8 cellular contexts compared by ENCODE assay signal in the genomic region with DNA sequence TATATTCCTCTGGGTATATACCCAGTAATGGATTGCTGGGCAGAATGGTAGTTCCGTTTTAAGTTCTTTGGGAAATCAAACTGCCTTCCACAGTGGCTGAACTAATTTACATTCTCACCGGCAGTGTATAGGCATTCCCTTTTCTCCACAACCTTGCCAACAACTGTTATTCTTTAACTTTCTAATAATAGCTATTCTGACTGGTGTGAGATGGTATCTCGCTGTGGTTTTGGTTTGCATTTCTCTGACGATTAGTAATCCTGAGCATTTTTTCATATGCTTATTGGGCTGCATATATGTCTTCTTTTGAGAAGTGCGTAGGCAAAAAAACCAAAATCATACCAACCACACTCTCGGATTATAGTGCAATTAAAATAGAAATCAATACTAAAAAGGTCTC. TPM values are rescaled to one million over a fixed set of nuclear protein-coding genes. Genes with fewer than 3 reads are reported as not detected.
DNase-seq lines count a peak whose midpoint lies in the region; ATAC-seq and TF ChIP-seq lines count a peak whose summit lies in the region.
"Not testable (repeated sequence)": the region's sequence is repeated elsewhere in the genome, so short reads cannot be mapped to it uniquely, and the experiment has no call there.

No MANE protein-coding gene starts in this region.

- peak; percentile 39 for ATAC-seq in CD4-positive, alpha-beta T cell (ENCODE audit: poor library complexity)
- peak; percentile 76 for ATAC-seq in SK-N-SH treated with all-trans-retinoic acid at 6 μM for 48 hours

- H3K27ac Mint-ChIP-seq in CD4-positive, alpha-beta T cell: not testable (repeated sequence)

- not testable (repeated sequence) for H3F3A ChIP-seq in Loucy (ENCODE audit: low read depth)

- H3K4me1 ChIP-seq in Loucy (ENCODE audit: insufficient read depth, low read length, poor library complexity, severe bottlenecking); skeletal muscle satellite cell (ENCODE audit: control insufficient read depth, insufficient read depth, low read length): not testable (repeated sequence)

- not testable (repeated sequence) for H3K27ac ChIP-seq in CD4-positive, alpha-beta T cell (ENCODE audit: low read depth, low read length)

- H3K9me3 ChIP-seq in CD4-positive, alpha-beta T cell (ENCODE audit: control insufficient read depth, low read length); Loucy (ENCODE audit: insufficient read depth, low read depth, low read length); skeletal muscle satellite cell (replicated peaks; ENCODE audit: low read length): not testable (repeated sequence)

- DNase-seq in CD4-positive, alpha-beta T cell: not testable (repeated sequence)
- DNase-seq in H4 (ENCODE audit: low spot score) (peak; percentile 38), amniotic epithelial cell (ENCODE audit: low read depth) (peak; percentile 52), choroid plexus epithelial cell (ENCODE audit: low read depth) (peak; percentile 37), iris pigment epithelial cell (ENCODE audit: low read depth) (peak; percentile 66)

- H3K9me3 Mint-ChIP-seq in CD4-positive, alpha-beta T cell: not testable (repeated sequence)

- peak overlapping the region; percentile 52 for H3K4me3 ChIP-seq in Loucy (ENCODE audit: low read length, poor library complexity, severe bottlenecking)
- H3K4me3 ChIP-seq in choroid plexus epithelial cell (ENCODE audit: low read depth, low read length); skeletal muscle satellite cell (ENCODE audit: low read length): not testable (repeated sequence)

- not testable (repeated sequence) for H3K27me3 ChIP-seq in CD4-positive, alpha-beta T cell (ENCODE audit: control insufficient read depth, insufficient read depth, low read length); Loucy (ENCODE audit: insufficient read depth, low read length, poor library complexity, severe bottlenecking); skeletal muscle satellite cell (ENCODE audit: control insufficient read depth, insufficient read depth, low read length)

- H3K9me2 ChIP-seq in Loucy (replicated peaks; ENCODE audit: low read depth, low read length): not testable (repeated sequence)

- H3K27me3 Mint-ChIP-seq in CD4-positive, alpha-beta T cell: not testable (repeated sequence)

- not testable (repeated sequence) for H3K36me3 Mint-ChIP-seq in CD4-positive, alpha-beta T cell (ENCODE audit: low read depth)

- CTCF ChIA-PET in CD4-positive, alpha-beta T cell (lab: Charles Lee): not testable (repeated sequence)

- H3K79me2 ChIP-seq in Loucy (ENCODE audit: insufficient read depth, low read length): peaks cover 10% of the 10 kb centered on the region; the same call in 1 of the 2 replicates

- H3K4me2 ChIP-seq in Loucy (ENCODE audit: low read depth, low read length, poor library complexity, severe bottlenecking) (peak overlapping the region; percentile 62), skeletal muscle satellite cell (ENCODE audit: low read length) (peak overlapping the region; percentile 63)

- TF ChIP-seq CTCF in CD4-positive, alpha-beta T cell (IDR thresholded peaks at IDR 0.05); Loucy (conservative IDR thresholded peaks at IDR 0.05; ENCODE audit: low read length); choroid plexus epithelial cell (conservative IDR thresholded peaks at IDR 0.05; ENCODE audit: low read depth, low read length): not testable (repeated sequence)

- not testable (repeated sequence) for H3K4me3 Mint-ChIP-seq in CD4-positive, alpha-beta T cell

- intact Hi-C loops in CD4-positive, alpha-beta T cell (cut with DNase I, micrococcal nuclease): not testable (repeated sequence)

- H3K9ac ChIP-seq in Loucy (ENCODE audit: low read depth, low read length, poor library complexity, severe bottlenecking): not testable (repeated sequence)
- H3K9ac ChIP-seq in skeletal muscle satellite cell (ENCODE audit: low read depth, low read length): peak overlapping the region; percentile 47

- H2AFZ ChIP-seq in Loucy (ENCODE audit: low read length): not testable (repeated sequence)

- not testable (repeated sequence) for H3K4me1 Mint-ChIP-seq in CD4-positive, alpha-beta T cell (ENCODE audit: low read depth)

- H4K20me1 ChIP-seq in Loucy (ENCODE audit: insufficient read depth, low read length, poor library complexity, severe bottlenecking): not testable (repeated sequence)

- POLR2A ChIA-PET in CD4-positive, alpha-beta T cell (lab: Charles Lee): not testable (repeated sequence)

- H3K36me3 ChIP-seq in Loucy (ENCODE audit: insufficient read depth, low read length); skeletal muscle satellite cell (ENCODE audit: insufficient read depth, low read length): not testable (repeated sequence)

RNA-seq across cellular contexts. Expression of gene RNF115, which starts 5.8 kb away (rescaled TPM):
- 10 to 100 TPM; 11.4 to 11.9 TPM for total RNA-seq in CD4-positive, alpha-beta T cell
- total RNA-seq in H4 (2014; rRNA removed; shearing (Covaris generic)): 6.3 and 6.6 TPM in 2 replicates
- 11.1 and 12.7 TPM in 2 replicates for total RNA-seq in skeletal muscle satellite cell (2012; rRNA removed)

RNA-seq across cellular contexts. Expression of gene POLR3C, which starts 5.9 kb away (rescaled TPM):
- 10 to 100 TPM; 18.6 to 19.9 TPM for total RNA-seq in CD4-positive, alpha-beta T cell
- 30.1 and 34.9 TPM in 2 replicates for total RNA-seq in H4 (2014; rRNA removed; shearing (Covaris generic))
- total RNA-seq in skeletal muscle satellite cell (2012; rRNA removed): 44.9 and 47.0 TPM in 2 replicates

RNA-seq across cellular contexts. Expression of gene NUDT17, which starts 27.3 kb away (rescaled TPM):
- 1 to 10 TPM; 1.6 to 2.8 TPM for total RNA-seq in CD4-positive, alpha-beta T cell
- total RNA-seq in H4 (2014; rRNA removed; shearing (Covaris generic)): 10.1 and 10.3 TPM in 2 replicates
- 1.1 and 2.3 TPM in 2 replicates for total RNA-seq in skeletal muscle satellite cell (2012; rRNA removed)

RNA-seq across cellular contexts. Expression of gene PIAS3, which starts 40.8 kb away (rescaled TPM):
- 10 to 100 TPM; 18.7 to 19.7 TPM for total RNA-seq in CD4-positive, alpha-beta T cell
- total RNA-seq in H4 (2014; rRNA removed; shearing (Covaris generic)): 10.2 and 12.8 TPM in 2 replicates
- 16.5 and 25.3 TPM in 2 replicates for total RNA-seq in skeletal muscle satellite cell (2012; rRNA removed)
